In genomic region chr2:55052087-55053061, GRCh38 we compare ENCODE assay signal across 8 cellular contexts. TPM values are rescaled to one million over a fixed set of nuclear protein-coding genes. Genes with fewer than 3 reads are reported as not detected.
DNase-seq lines count a peak whose midpoint lies in the region; ATAC-seq and TF ChIP-seq lines count a peak whose summit lies in the region.

No MANE protein-coding gene starts in this region.

- peaks cover 11% of the 10 kb centered on the region for H3K27me3 Mint-ChIP-seq in endothelial cell (ENCODE audit: unreplicated experiment)

- peaks cover 22% of the 10 kb centered on the region for H3K4me1 Mint-ChIP-seq in endothelial cell (ENCODE audit: unreplicated experiment)

- H3K36me3 Mint-ChIP-seq in endothelial cell (ENCODE audit: low read depth, unreplicated experiment) = peaks cover 4% of the 10 kb centered on the region

- H3K9me3 ChIP-seq in NT2/D1 (ENCODE audit: insufficient read depth, low read length) (no peaks in the 10 kb centered on the region), smooth muscle cell (replicated peaks; ENCODE audit: low read depth) (no peaks in the 10 kb centered on the region)

- H3K9me3 Mint-ChIP-seq in endothelial cell (ENCODE audit: unreplicated experiment) = no peaks in the 10 kb centered on the region

- peak; percentile 57 for DNase-seq in SIG-M5 treated with dmso at 0.1 percent for 504 hours (lab: John Stamatoyannopoulos, UW; ENCODE audit: unreplicated experiment)
- DNase-seq in SIG-M5 (lab: John Stamatoyannopoulos, UW) = no peak
- no peak for DNase-seq in NT2/D1 (ENCODE audit: low read depth, low spot score)
- DNase-seq in endothelial cell (ENCODE audit: low spot score) = no peak
- no peak for DNase-seq in smooth muscle cell (lab: John Stamatoyannopoulos, UW; ENCODE audit: unreplicated experiment)
- DNase-seq in SKM-1 (lab: John Stamatoyannopoulos, UW; ENCODE audit: unreplicated experiment) = no peak
- DNase-seq in T-helper 9 cell = no peak

- no peaks in the 10 kb centered on the region for H3K27me3 ChIP-seq in NT2/D1 (ENCODE audit: insufficient read depth, insufficient read length)
- H3K27me3 ChIP-seq in smooth muscle cell (ENCODE audit: low read depth) = no peaks in the 10 kb centered on the region

- 62% methylated on average over 7 of the region's 7 CpGs for WGBS in smooth muscle cell (ENCODE audit: low lambda C conversion rate)

- H3K9ac ChIP-seq in NT2/D1 (ENCODE audit: insufficient read length, low read depth) (peak overlapping the region; percentile 32), smooth muscle cell (ENCODE audit: low read depth) (peak overlapping the region; percentile 46)

- H3K4me2 ChIP-seq in smooth muscle cell = peak overlapping the region; percentile 87

- no peak overlapping the region for H3K4me3 Mint-ChIP-seq in endothelial cell (ENCODE audit: unreplicated experiment)

- no peaks in the 10 kb centered on the region for H3K4me1 ChIP-seq in NT2/D1 (ENCODE audit: insufficient read depth, insufficient read length)
- peaks cover 17% of the 10 kb centered on the region for H3K4me1 ChIP-seq in smooth muscle cell (ENCODE audit: low read depth)

- peaks cover 13% of the 10 kb centered on the region for H3F3A ChIP-seq in smooth muscle cell (ENCODE audit: low read depth)

- no peak for TF ChIP-seq CTCF in endothelial cell (IDR thresholded peaks at IDR 0.05; ENCODE audit: unreplicated experiment)
- TF ChIP-seq CTCF in smooth muscle cell (IDR thresholded peaks at IDR 0.05; ENCODE audit: borderline replicate concordance, insufficient read depth, poor library complexity, severe bottlenecking) = no peak

- H3K36me3 ChIP-seq in NT2/D1 (ENCODE audit: insufficient read depth, insufficient read length, low read length) (peaks cover 15% of the 10 kb centered on the region), smooth muscle cell (ENCODE audit: low read depth) (no peaks in the 10 kb centered on the region)

- peaks cover 47% of the 10 kb centered on the region for H3K79me2 ChIP-seq in smooth muscle cell (ENCODE audit: low read depth)

- H2AFZ ChIP-seq in smooth muscle cell (ENCODE audit: low read depth) = no peak overlapping the region

- H3K27ac Mint-ChIP-seq in endothelial cell (ENCODE audit: unreplicated experiment) = peak overlapping the region; percentile 7

- peaks cover 21% of the 10 kb centered on the region for H4K20me1 ChIP-seq in smooth muscle cell (ENCODE audit: low read depth)

- peak overlapping the region; percentile 99 for H3K27ac ChIP-seq in smooth muscle cell (ENCODE audit: low read depth)

- H3K4me3 ChIP-seq in NT2/D1 (ENCODE audit: insufficient read length, low read depth) (no peak overlapping the region), smooth muscle cell (peak overlapping the region; percentile 94)

- no peak for ATAC-seq in GM19328 (IDR thresholded peaks at IDR 0.05; ENCODE audit: unreplicated experiment)

RNA-seq across cellular contexts. Expression of gene RTN4, which starts 2.1 kb away (rescaled TPM):
- total RNA-seq in endothelial cell (ENCODE audit: unreplicated experiment) (264 TPM), smooth muscle cell (246 and 295 TPM in 2 replicates)
- polyA plus RNA-seq in smooth muscle cell = 335 and 371 TPM in 2 replicates
